Comparison of ENCODE assay signal across 9 cellular contexts in genomic region chr15:49215768-49216739, GRCh38. TPM values are rescaled to one million over a fixed set of nuclear protein-coding genes. Genes with fewer than 3 reads are reported as not detected.
DNase-seq lines count a peak whose midpoint lies in the region; ATAC-seq and TF ChIP-seq lines count a peak whose summit lies in the region.
"Had no signal": no experiment of that assay in that cellular context is flagged by ENCODE, and none has a peak within 500 bp of the region (broad histone marks: within the 10 kb centered on the region; RNA-seq: fewer than 3 reads in every experiment).

No MANE protein-coding gene starts in this region.

- no peaks in the 10 kb centered on the region for H3K27me3 ChIP-seq in effector memory CD4-positive, alpha-beta T cell (replicated peaks; ENCODE audit: control insufficient read depth, insufficient read depth, low read length, poor library complexity, severe bottlenecking)
- H3K27me3 ChIP-seq: gastrocnemius medialis had no signal

- POLR2A ChIA-PET in activated CD4-positive, alpha-beta T cell treated with anti-CD3 and anti-CD28 coated beads for 36 hours (lab: Charles Lee): no interaction called here

- peaks cover 49% of the 10 kb centered on the region for H3K36me3 Mint-ChIP-seq in activated CD4-positive, alpha-beta T cell treated with anti-CD3 and anti-CD28 coated beads for 36 hours (ENCODE audit: low read depth)

- no peak overlapping the region for H3K27ac Mint-ChIP-seq in activated CD4-positive, alpha-beta T cell treated with anti-CD3 and anti-CD28 coated beads for 36 hours

- no peaks in the 10 kb centered on the region for H3K27me3 Mint-ChIP-seq in activated CD4-positive, alpha-beta T cell treated with anti-CD3 and anti-CD28 coated beads for 36 hours

- peaks cover 8% of the 10 kb centered on the region for H3K9me3 Mint-ChIP-seq in activated CD4-positive, alpha-beta T cell treated with anti-CD3 and anti-CD28 coated beads for 36 hours (ENCODE audit: low read depth)

- H3K9me3 ChIP-seq in effector memory CD4-positive, alpha-beta T cell (ENCODE audit: control insufficient read depth, low read length): no peaks in the 10 kb centered on the region
- H3K9me3 ChIP-seq: gastrocnemius medialis had no signal

- no peak overlapping the region for H3K27ac ChIP-seq in effector memory CD4-positive, alpha-beta T cell (ENCODE audit: insufficient read depth, low read length, poor library complexity, severe bottlenecking)
- H3K27ac ChIP-seq: gastrocnemius medialis had no signal

- DNase-seq in LHCN-M2 (ENCODE audit: low read depth) (peak; percentile 13), epithelial cell of esophagus (ENCODE audit: low read depth) (peak; percentile 40), middle frontal gyrus (ENCODE audit: extremely low spot score, low spot score) (no peak)
- DNase-seq in activated CD4-positive, alpha-beta T cell treated with anti-CD3 and anti-CD28 coated beads for 1 hour: no peak
- DNase-seq in effector memory CD4-positive, alpha-beta T cell: no peak
- DNase-seq in activated CD4-positive, alpha-beta T cell treated with anti-CD3 and anti-CD28 coated beads for 36 hours: no peak

- CTCF ChIA-PET in activated CD4-positive, alpha-beta T cell treated with anti-CD3 and anti-CD28 coated beads for 36 hours (lab: Charles Lee): no interaction called here

- no peaks in the 10 kb centered on the region for H3K36me3 ChIP-seq in effector memory CD4-positive, alpha-beta T cell (ENCODE audit: control insufficient read depth, insufficient read depth, low read length)
- H3K36me3 ChIP-seq: gastrocnemius medialis had no signal

- ATAC-seq in GM18508 (IDR thresholded peaks at IDR 0.05; ENCODE audit: insufficient read depth, unreplicated experiment) (peak; percentile 99), GM21825 (IDR thresholded peaks at IDR 0.05; ENCODE audit: unreplicated experiment) (peak; percentile 100)
- no peak for ATAC-seq in activated CD4-positive, alpha-beta T cell treated with anti-CD3 and anti-CD28 coated beads for 36 hours

- no peak overlapping the region for H3K4me3 Mint-ChIP-seq in activated CD4-positive, alpha-beta T cell treated with anti-CD3 and anti-CD28 coated beads for 36 hours

- H3K4me1 Mint-ChIP-seq in activated CD4-positive, alpha-beta T cell treated with anti-CD3 and anti-CD28 coated beads for 36 hours: peaks cover 3% of the 10 kb centered on the region

- TF ChIP-seq CTCF in epithelial cell of esophagus (IDR thresholded peaks at IDR 0.05; ENCODE audit: insufficient read depth, low read depth, low read length, missing control alignments): peak; percentile 40

- H3K4me1 ChIP-seq in effector memory CD4-positive, alpha-beta T cell (ENCODE audit: control insufficient read depth, insufficient read depth, low read length, poor library complexity, severe bottlenecking): no peaks in the 10 kb centered on the region
- H3K4me1 ChIP-seq: gastrocnemius medialis had no signal

- no peak overlapping the region for H3K4me3 ChIP-seq in epithelial cell of esophagus (ENCODE audit: low read length)
- no peak overlapping the region for H3K4me3 ChIP-seq in effector memory CD4-positive, alpha-beta T cell (ENCODE audit: insufficient read depth, low read depth, low read length, poor library complexity, severe bottlenecking)
- H3K4me3 ChIP-seq: gastrocnemius medialis had no signal

- intact Hi-C loops in activated CD4-positive, alpha-beta T cell treated with anti-CD3 and anti-CD28 coated beads for 36 hours (cut with DNase I, micrococcal nuclease): no loop called here

RNA-seq across cellular contexts. Expression of gene GALK2, which starts 46.0 kb away (rescaled TPM):
- total RNA-seq in LHCN-M2 (2014; rRNA removed): 26.3 and 27.7 TPM in 2 replicates
- polyA plus RNA-seq in LHCN-M2 (2012): 12.1 TPM
- total RNA-seq in activated CD4-positive, alpha-beta T cell treated with anti-CD3 and anti-CD28 coated beads for 36 hours: 10 to 100 TPM; 19.9 to 27.1 TPM

Comparison
In these comparisons a context has a peak if more than half of its experiments do, and no peak if none do; other contexts are left out.
1. DNase-seq: peak in LHCN-M2 (single experiment) and epithelial cell of esophagus (single experiment); none in activated CD4-positive, alpha-beta T cell treated with anti-CD3 and anti-CD28 coated beads for 1 hour (single experiment), effector memory CD4-positive, alpha-beta T cell (0 of 3), middle frontal gyrus (single experiment) and activated CD4-positive, alpha-beta T cell treated with anti-CD3 and anti-CD28 coated beads for 36 hours (single experiment).